In genomic region chrX:103687073-103687695, GRCh38 we compare ENCODE assay signal across 9 cellular contexts. TPM values are rescaled to one million over a fixed set of nuclear protein-coding genes. Genes with fewer than 3 reads are reported as not detected.
DNase-seq lines count a peak whose midpoint lies in the region; ATAC-seq and TF ChIP-seq lines count a peak whose summit lies in the region.
"Had no signal": no experiment of that assay in that cellular context is flagged by ENCODE, and none has a peak within 500 bp of the region (broad histone marks: within the 10 kb centered on the region; RNA-seq: fewer than 3 reads in every experiment).

No MANE protein-coding gene starts in this region.

- no peaks in the 10 kb centered on the region for H3K27me3 ChIP-seq in lower lobe of right lung (ENCODE audit: low read depth)

- peak; percentile 38 for ATAC-seq in GM18873 (IDR thresholded peaks at IDR 0.05; ENCODE audit: low FRiP score, unreplicated experiment)
- peak; percentile 34 for ATAC-seq in HG03103 (IDR thresholded peaks at IDR 0.05; ENCODE audit: low read depth, unreplicated experiment)
- peak; percentile 92 to 95 for ATAC-seq in lower lobe of right lung

- peak; percentile 44 for TF ChIP-seq CTCF in AG09309 (IDR thresholded peaks at IDR 0.05; ENCODE audit: control insufficient read depth, insufficient read depth, low read depth, low read length, missing control alignments)
- TF ChIP-seq CTCF in lower lobe of right lung (IDR thresholded peaks at IDR 0.05), result peak; percentile 56

- H3K9me3 ChIP-seq in lower lobe of right lung, result no peaks in the 10 kb centered on the region

- peak overlapping the region; percentile 96 for H3K27ac ChIP-seq in lower lobe of right lung

- intact Hi-C loops in lower lobe of right lung (cut with DNase I), result no loop called here

- H3K36me3 ChIP-seq in lower lobe of right lung, result peaks cover 24% of the 10 kb centered on the region

- DNase-seq in AG09309 (ENCODE audit: low read depth) (peak; percentile 32), NCI-H226 (peak; percentile 62), dermis blood vessel endothelial cell (peak; percentile 85), lower lobe of right lung (peak; percentile 92)
- DNase-seq in activated CD4-positive, alpha-beta T cell treated with anti-CD3 and anti-CD28 coated beads for 48 hours, result peak; percentile 88
- peak; percentile 72 to 82 for DNase-seq in stimulated activated CD4-positive, alpha-beta T cell treated with anti-CD3 and anti-CD28 coated beads, Interleukin-4, amount 100 ng/mL, for 48 hours (ENCODE audit: low read depth in 2 of 2)

- peaks cover 10% of the 10 kb centered on the region for H3K4me1 ChIP-seq in lower lobe of right lung

- H3K4me3 ChIP-seq in AG09309 (ENCODE audit: control insufficient read depth, low read depth, low read length), result peak overlapping the region; percentile 73
- H3K4me3 ChIP-seq in lower lobe of right lung, result peak overlapping the region; percentile 63

RNA-seq across cellular contexts. Expression of gene MORF4L2, which starts 0.7 kb away (rescaled TPM):
- 597 and 724 TPM in 2 replicates for total RNA-seq in dermis blood vessel endothelial cell
- 166 TPM for total RNA-seq in lower lobe of right lung

RNA-seq across cellular contexts. Expression of gene TMEM31, which starts 23.5 kb away (rescaled TPM):
- total RNA-seq in dermis blood vessel endothelial cell, result not detected in 2 replicates
- total RNA-seq in lower lobe of right lung, result not detected
- total RNA-seq: HT1080 had no signal

RNA-seq across cellular contexts. Expression of gene TCEAL1, which starts 58.4 kb away (rescaled TPM):
- total RNA-seq in dermis blood vessel endothelial cell, result 20.6 and 30.3 TPM in 2 replicates
- 25.5 TPM for total RNA-seq in lower lobe of right lung

Comparison
In these comparisons a context has a peak if more than half of its experiments do, and no peak if none do; other contexts are left out.
1. Peak in every context shown above with its lines: DNase-seq, ATAC-seq, H3K4me3 ChIP-seq and H3K27ac ChIP-seq.
2. DNase-seq: peak in every context shown above with its lines; median percentile 92 in lower lobe of right lung; 88 in activated CD4-positive, alpha-beta T cell treated with anti-CD3 and anti-CD28 coated beads for 48 hours; 85 in dermis blood vessel endothelial cell; 77 in stimulated activated CD4-positive, alpha-beta T cell treated with anti-CD3 and anti-CD28 coated beads, Interleukin-4, amount 100 ng/mL, for 48 hours; 62 in NCI-H226; 32 in AG09309.
3. ATAC-seq: peak in every context shown above with its lines; median percentile 94 in lower lobe of right lung; 38 in GM18873; 34 in HG03103.